Comparison of ENCODE assay signal across 1 cellular context in genomic region chr20:8132015-8132631, GRCh38.
TF ChIP-seq lines count a peak whose summit lies in the region.

TSS of gene PLCB1 (plus strand) at chr20:8132266. CDS start at chr20:8132652, 386 bp downstream.

TF ChIP-seq in HepG2, 621 proteins besides CTCF, POLR2A, EP300 and RAD21 (continued from another document and continues in another):
- no peak for TF ChIP-seq ELK4 (CRISPR knock-in tag; IDR thresholded peaks at IDR 0.05; ENCODE audit: borderline replicate concordance)
- TF ChIP-seq IKZF5 (CRISPR knock-in tag; IDR thresholded peaks at IDR 0.05): peak; percentile 85; the same call in 1 of the 2 replicates
- no peak for TF ChIP-seq TEAD2 (CRISPR knock-in tag; IDR thresholded peaks at IDR 0.05)
- TF ChIP-seq MLXIP (CRISPR knock-in tag; IDR thresholded peaks at IDR 0.05; ENCODE audit: borderline replicate concordance): no peak
- no peak for TF ChIP-seq NFRKB (IDR thresholded peaks at IDR 0.05)
- no peak for TF ChIP-seq AKNA (CRISPR knock-in tag; IDR thresholded peaks at IDR 0.05; ENCODE audit: borderline replicate concordance)
- TF ChIP-seq KLF6 (CRISPR knock-in tag; IDR thresholded peaks at IDR 0.05): 0 out of 2 replicates have a peak, but pooled peaks have one; percentile 61
- no peak for TF ChIP-seq NR0B2 (CRISPR knock-in tag; IDR thresholded peaks at IDR 0.05)
- TF ChIP-seq SETDB1 (CRISPR knock-in tag; IDR thresholded peaks at IDR 0.05; ENCODE audit: borderline replicate concordance): no peak
- no peak for TF ChIP-seq ATF7 (IDR thresholded peaks at IDR 0.05)
- no peak for TF ChIP-seq ATF7 (CRISPR knock-in tag; IDR thresholded peaks at IDR 0.05)
- TF ChIP-seq POLR2AphosphoS2 (IDR thresholded peaks at IDR 0.05; ENCODE audit: low read depth, low read length): no peak
- no peak for TF ChIP-seq PRDM15 (CRISPR knock-in tag; IDR thresholded peaks at IDR 0.05)
- TF ChIP-seq ZFYVE20 (CRISPR knock-in tag; IDR thresholded peaks at IDR 0.05; ENCODE audit: borderline replicate concordance, low read depth): no peak
- peak; percentile 95 for TF ChIP-seq SALL1 (CRISPR knock-in tag; IDR thresholded peaks at IDR 0.05)
- TF ChIP-seq BHLHE40 (IDR thresholded peaks at IDR 0.05; ENCODE audit: low read length): peak; percentile 66
- TF ChIP-seq HHEX (CRISPR knock-in tag; IDR thresholded peaks at IDR 0.05): no peak
- TF ChIP-seq ZNF761 (CRISPR knock-in tag; conservative IDR thresholded peaks at IDR 0.05): no peak
- peak; percentile 34; the same call in 1 of the 2 replicates for TF ChIP-seq MTA1 (CRISPR knock-in tag; IDR thresholded peaks at IDR 0.05; ENCODE audit: borderline replicate concordance)
- no peak for TF ChIP-seq HMG20B (CRISPR knock-in tag; conservative IDR thresholded peaks at IDR 0.05)
- TF ChIP-seq ZFP36L1 (CRISPR knock-in tag; IDR thresholded peaks at IDR 0.05): no peak
- peak; percentile 57; the same call in 1 of the 2 replicates for TF ChIP-seq REPIN1 (CRISPR knock-in tag; IDR thresholded peaks at IDR 0.05; ENCODE audit: borderline replicate concordance, low read depth)
- TF ChIP-seq SMAD1 (CRISPR knock-in tag; IDR thresholded peaks at IDR 0.05; ENCODE audit: borderline replicate concordance, low read depth): no peak
- TF ChIP-seq SKIL (CRISPR knock-in tag; IDR thresholded peaks at IDR 0.05; ENCODE audit: borderline replicate concordance): peak; percentile 49; the same call in 1 of the 2 replicates
- peak; percentile 70 to 96 for TF ChIP-seq HMGXB4 (CRISPR knock-in tag; IDR thresholded peaks at IDR 0.05; ENCODE audit: borderline replicate concordance in 1 of 2, low read depth in 1 of 2)
- TF ChIP-seq HBP1 (CRISPR knock-in tag; IDR thresholded peaks at IDR 0.05; ENCODE audit: low read depth): peak; percentile 93
- TF ChIP-seq ZNF350 (CRISPR knock-in tag; IDR thresholded peaks at IDR 0.05; ENCODE audit: borderline replicate concordance, low read depth): no peak; the same call in none of the 2 replicates
- TF ChIP-seq PLRG1 (conservative IDR thresholded peaks at IDR 0.05): no peak
- no peak for TF ChIP-seq HNRNPH1 (optimal IDR thresholded peaks at IDR 0.05; ENCODE audit: low read depth, low read length)
- TF ChIP-seq ZNF556 (CRISPR knock-in tag; IDR thresholded peaks at IDR 0.05; ENCODE audit: borderline replicate concordance): no peak
- no peak for TF ChIP-seq ZNF800 (CRISPR knock-in tag; IDR thresholded peaks at IDR 0.05)
